Comparison of ENCODE assay signal across 18 cellular contexts in genomic region chr5:77425420-77425819, GRCh38.
DNase-seq lines count a peak whose midpoint lies in the region; ATAC-seq and TF ChIP-seq lines count a peak whose summit lies in the region.
"Had no signal": no experiment of that assay in that cellular context is flagged by ENCODE, and none has a peak within 500 bp of the region (broad histone marks: within the 10 kb centered on the region; RNA-seq: fewer than 3 reads in every experiment).

No MANE protein-coding gene starts in this region.

- no peak overlapping the region for H3K4me2 ChIP-seq in hepatocyte
- peak overlapping the region; percentile 23 for H3K4me2 ChIP-seq in smooth muscle cell

- peaks cover 59% of the 10 kb centered on the region for H3K36me3 ChIP-seq in right atrium auricular region
- H3K36me3 ChIP-seq in hepatocyte (replicated peaks; ENCODE audit: insufficient read depth, low read depth): no peaks in the 10 kb centered on the region
- H3K36me3 ChIP-seq in smooth muscle cell (ENCODE audit: low read depth): no peaks in the 10 kb centered on the region
- peaks cover 0 to 26% (median 3%) of the 10 kb centered on the region in 3 donors for H3K36me3 ChIP-seq in esophagus squamous epithelium

- H3K27me3 ChIP-seq in right cardiac atrium (ENCODE audit: control insufficient read depth, insufficient read depth) (no peaks in the 10 kb centered on the region), right atrium auricular region (no peaks in the 10 kb centered on the region), hepatocyte (no peaks in the 10 kb centered on the region), smooth muscle cell (ENCODE audit: low read depth) (no peaks in the 10 kb centered on the region), esophagus squamous epithelium (no peaks in the 10 kb centered on the region)

- no peaks in the 10 kb centered on the region for H3K9me3 ChIP-seq in right cardiac atrium (ENCODE audit: control insufficient read depth, low read length)
- no peaks in the 10 kb centered on the region for H3K9me3 ChIP-seq in right atrium auricular region
- H3K9me3 ChIP-seq in hepatocyte (ENCODE audit: low read depth): no peaks in the 10 kb centered on the region
- no peaks in the 10 kb centered on the region for H3K9me3 ChIP-seq in smooth muscle cell (replicated peaks; ENCODE audit: low read depth)
- no peaks in the 10 kb centered on the region for H3K9me3 ChIP-seq in esophagus squamous epithelium

- no peaks in the 10 kb centered on the region for H3K9me2 ChIP-seq in hepatocyte (replicated peaks; ENCODE audit: insufficient read depth)

- no peaks in the 10 kb centered on the region for H3F3A ChIP-seq in smooth muscle cell (ENCODE audit: low read depth)

- 88% methylated on average over 5 of the region's 5 CpGs for WGBS in right cardiac atrium
- WGBS in hepatocyte (ENCODE audit: low lambda C conversion rate, missing lambda C conversion rate): 92% methylated on average over 5 of the region's 5 CpGs
- WGBS in smooth muscle cell (ENCODE audit: low lambda C conversion rate): 98% methylated on average over 5 of the region's 5 CpGs
- WGBS in esophagus squamous epithelium, 2 donors: 91 to 93% methylated on average over 5 of the region's 5 CpGs

- TF ChIP-seq POLR2A in esophagus squamous epithelium (IDR thresholded peaks at IDR 0.05): no peak

- peak; percentile 55 to 61 for ATAC-seq in right cardiac atrium
- ATAC-seq: K562 had no signal

- no peak for DNase-seq in right cardiac atrium
- no peak for DNase-seq in right atrium auricular region (ENCODE audit: low spot score)
- no peak for DNase-seq in hepatocyte (ENCODE audit: low spot score)
- DNase-seq in smooth muscle cell (lab: John Stamatoyannopoulos, UW; ENCODE audit: unreplicated experiment): no peak
- no peak for DNase-seq in epidermal melanocyte (ENCODE audit: insufficient read length, low spot score)
- no peak for DNase-seq in activated effector memory CD4-positive, alpha-beta T cell treated with Interleukin-2 at 50 U/mL for 16 hours
- DNase-seq in medulla oblongata (ENCODE audit: extremely low spot score): no peak
- no peak for DNase-seq in esophagus squamous epithelium (lab: John Stamatoyannopoulos, UW)
- DNase-seq: C1 segment of cervical spinal cord, GF-D8, GOT3, MV-4-11, NCI-H1436, NCI-H2029 treated with DMSO at 0.1 percent for 48 hours, NCI-H2171 treated with DMSO at 0.1 percent for 48 hours, NCI-H446 treated with DMSO at 0.1 percent for 48 hours, OCI-M1 had no signal

- TF ChIP-seq CTCF in right atrium auricular region (IDR thresholded peaks at IDR 0.05) (no peak), hepatocyte (IDR thresholded peaks at IDR 0.05; ENCODE audit: poor library complexity) (no peak), smooth muscle cell (IDR thresholded peaks at IDR 0.05; ENCODE audit: borderline replicate concordance, insufficient read depth, poor library complexity, severe bottlenecking) (no peak), esophagus squamous epithelium (IDR thresholded peaks at IDR 0.05) (no peak)

- intact Hi-C loops in right cardiac atrium (cut with DNase I): no loop called here
- intact Hi-C loops in esophagus squamous epithelium (cut with DNase I): no loop called here

- H3K4me3 ChIP-seq in right cardiac atrium (ENCODE audit: low read length) (no peak overlapping the region), right atrium auricular region (no peak overlapping the region), hepatocyte (no peak overlapping the region), smooth muscle cell (no peak overlapping the region), esophagus squamous epithelium (no peak overlapping the region)
- H3K4me3 ChIP-seq: K562 had no signal

- H3K4me1 ChIP-seq in right cardiac atrium (ENCODE audit: control insufficient read depth, insufficient read depth, low read length) (no peaks in the 10 kb centered on the region), right atrium auricular region (no peaks in the 10 kb centered on the region), hepatocyte (ENCODE audit: insufficient read depth) (peaks cover 22% of the 10 kb centered on the region), smooth muscle cell (ENCODE audit: low read depth) (no peaks in the 10 kb centered on the region), esophagus squamous epithelium (peaks cover 0 to 24% (median 3%) of the 10 kb centered on the region in 3 donors)

- H3K9ac ChIP-seq in smooth muscle cell (ENCODE audit: low read depth): no peak overlapping the region

- H4K20me1 ChIP-seq in hepatocyte (ENCODE audit: insufficient read depth, poor library complexity, severe bottlenecking): no peaks in the 10 kb centered on the region
- H4K20me1 ChIP-seq in smooth muscle cell (ENCODE audit: low read depth): no peaks in the 10 kb centered on the region

- H3K27ac ChIP-seq in right cardiac atrium (ENCODE audit: low read length) (no peak overlapping the region), right atrium auricular region (no peak overlapping the region), hepatocyte (peak overlapping the region; percentile 50), smooth muscle cell (ENCODE audit: low read depth) (peak overlapping the region; percentile 69), esophagus squamous epithelium (no peak overlapping the region)

- H2AFZ ChIP-seq in hepatocyte (no peak overlapping the region), smooth muscle cell (ENCODE audit: low read depth) (no peak overlapping the region)

- H3K79me2 ChIP-seq in hepatocyte (no peaks in the 10 kb centered on the region), smooth muscle cell (ENCODE audit: low read depth) (no peaks in the 10 kb centered on the region)

Comparison
In these comparisons a context has a peak if more than half of its experiments do, and no peak if none do; other contexts are left out.
1. H3K27ac ChIP-seq: peak in hepatocyte (single experiment) and smooth muscle cell (single experiment); none in right cardiac atrium (single experiment), right atrium auricular region (0 of 2) and esophagus squamous epithelium (0 of 4).